In the genomic region with DNA sequence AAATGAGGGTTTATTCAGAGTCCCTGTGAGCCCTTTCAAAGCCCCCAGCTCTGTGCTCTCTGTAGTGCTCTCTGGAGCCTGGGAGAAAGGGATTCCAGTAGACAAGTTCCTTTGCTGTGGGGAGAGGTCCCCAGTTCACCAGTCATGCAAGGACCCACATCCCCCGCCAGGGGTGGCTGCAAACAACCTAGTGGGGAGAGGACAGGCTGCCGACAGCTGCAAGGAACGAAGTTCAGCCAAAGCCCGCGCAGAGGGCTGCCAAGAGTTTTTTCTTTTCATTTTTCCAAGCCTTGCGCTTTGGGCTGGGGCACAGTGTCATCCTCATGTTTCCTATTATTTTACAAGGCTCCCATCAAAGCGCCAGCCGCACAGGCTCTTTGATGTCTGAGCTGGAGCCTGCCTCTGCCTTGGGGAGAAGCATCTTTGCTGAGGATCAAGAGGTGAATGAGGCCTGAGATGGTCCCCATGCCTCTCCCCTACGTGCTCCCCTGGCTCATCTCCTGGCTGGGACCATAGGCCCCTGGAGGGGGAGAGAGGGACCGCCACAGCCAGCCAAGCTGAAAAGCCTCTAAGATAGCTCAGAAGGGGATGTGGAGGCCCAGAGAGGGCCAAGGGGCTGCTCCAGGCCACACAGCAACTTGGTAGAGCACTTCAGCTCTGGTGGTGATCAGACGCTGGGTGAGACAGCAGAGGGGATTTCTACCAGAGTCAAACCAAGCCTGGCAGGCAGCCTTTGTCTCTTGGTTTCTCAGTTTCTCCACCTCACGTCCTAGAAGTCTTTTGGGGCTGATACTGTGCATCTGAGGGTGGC, we compare ENCODE assay signal across 8 cellular contexts. TPM values are rescaled to one million over a fixed set of nuclear protein-coding genes. Genes with fewer than 3 reads are reported as not detected.
A peak's percentile ranks its signal among the peaks of the same experiment; 100 is the strongest.
DNase-seq lines count a peak whose midpoint lies in the region; ATAC-seq and TF ChIP-seq lines count a peak whose summit lies in the region.

No MANE protein-coding gene starts in this region.

- no peak overlapping the region for H3K4me2 ChIP-seq in OCI-LY7 (ENCODE audit: low read length)
- no peak overlapping the region for H3K4me2 ChIP-seq in MM.1S (ENCODE audit: low read depth, low read length)

- H3K36me3 ChIP-seq in endodermal cell (ENCODE audit: control insufficient read depth, insufficient read depth, low read length), result no peaks in the 10 kb centered on the region
- H3K36me3 ChIP-seq in OCI-LY7 (ENCODE audit: insufficient read depth, low read length), result no peaks in the 10 kb centered on the region
- no peaks in the 10 kb centered on the region for H3K36me3 ChIP-seq in MM.1S (replicated peaks; ENCODE audit: insufficient read depth, low read length)

- H3K4me3 ChIP-seq in endodermal cell (ENCODE audit: low read length) (no peak overlapping the region), OCI-LY7 (ENCODE audit: low read depth, low read length, poor library complexity, severe bottlenecking) (no peak overlapping the region), MM.1S (ENCODE audit: low read length) (no peak overlapping the region)

- H3K4me3 Mint-ChIP-seq in endodermal cell, result no peak overlapping the region
- no peak overlapping the region for H3K4me3 Mint-ChIP-seq in T-cell

- H3K9ac ChIP-seq in endodermal cell (ENCODE audit: extremely low read depth, low read length, poor library complexity, severe bottlenecking) (no peak overlapping the region), MM.1S (ENCODE audit: low read length) (no peak overlapping the region)

- no peaks in the 10 kb centered on the region for H3K9me3 Mint-ChIP-seq in endodermal cell
- H3K9me3 Mint-ChIP-seq in T-cell, result no peaks in the 10 kb centered on the region

- BruUV-seq in OCI-LY7 (replicated peaks; lab: Mats Ljungman, UMichigan), result no TSS peak

- peaks cover 29% of the 10 kb centered on the region for H3K4me1 Mint-ChIP-seq in endodermal cell
- H3K4me1 Mint-ChIP-seq in T-cell, result no peaks in the 10 kb centered on the region

- H4K20me1 ChIP-seq in OCI-LY7 (ENCODE audit: insufficient read depth, low read length) (no peaks in the 10 kb centered on the region), MM.1S (ENCODE audit: insufficient read depth, low read length) (no peaks in the 10 kb centered on the region)

- H3K27me3 Mint-ChIP-seq in endodermal cell (ENCODE audit: insufficient read depth), result no peaks in the 10 kb centered on the region
- peaks cover 0 to 3% of the 10 kb centered on the region in 2 donors for H3K27me3 Mint-ChIP-seq in T-cell

- H3F3A ChIP-seq in MM.1S (ENCODE audit: insufficient read depth, low read length), result no peaks in the 10 kb centered on the region

- H3K4me1 ChIP-seq in endodermal cell (ENCODE audit: control insufficient read depth, insufficient read depth, low read length) (peaks cover 8% of the 10 kb centered on the region), OCI-LY7 (ENCODE audit: insufficient read depth, low read length, poor library complexity, severe bottlenecking) (no peaks in the 10 kb centered on the region), MM.1S (ENCODE audit: low read length) (no peaks in the 10 kb centered on the region)

- H2AFZ ChIP-seq in OCI-LY7 (ENCODE audit: low read length) (no peak overlapping the region), MM.1S (ENCODE audit: low read length) (no peak overlapping the region)

- peak; percentile 72 for TF ChIP-seq CTCF in endodermal cell (conservative IDR thresholded peaks at IDR 0.05)
- no peak for TF ChIP-seq CTCF in GM20000 (IDR thresholded peaks at IDR 0.05; ENCODE audit: extremely low read depth, missing control alignments)
- no peak for TF ChIP-seq CTCF in OCI-LY7 (conservative IDR thresholded peaks at IDR 0.05; ENCODE audit: low read length)
- TF ChIP-seq CTCF in MM.1S (IDR thresholded peaks at IDR 0.05; ENCODE audit: low read length), result no peak

- H3K27ac ChIP-seq in endodermal cell (ENCODE audit: low read depth, low read length) (peak overlapping the region; percentile 71), OCI-LY7 (ENCODE audit: low read depth, low read length, poor library complexity, severe bottlenecking) (no peak overlapping the region), MM.1S (ENCODE audit: low read length) (no peak overlapping the region)

- DNase-seq in D341Med (ENCODE audit: low spot score) (peak; percentile 53), endodermal cell (peak; percentile 87), myocyte (ENCODE audit: low read depth) (peak; percentile 83), GM20000 (ENCODE audit: low spot score) (no peak), OCI-LY7 (ENCODE audit: low spot score) (no peak), T-cell (no peak), MM.1S (no peak)

- 81 to 84% methylated on average over 10 to 12 of the region's 12 CpGs for WGBS in endodermal cell (ENCODE audit: insufficient coverage in 1 of 2, insufficient read length in 1 of 2), 2 experiments

- CTCF ChIA-PET in OCI-LY7 (lab: Charles Lee; ENCODE audit: unreplicated experiment) (no interaction called here), T-cell (lab: Charles Lee) (no interaction called here)

- H3K36me3 Mint-ChIP-seq in endodermal cell (ENCODE audit: low read depth) (no peaks in the 10 kb centered on the region), T-cell (no peaks in the 10 kb centered on the region)

- POLR2A ChIA-PET in OCI-LY7 (lab: Charles Lee) (no interaction called here), T-cell (lab: Charles Lee) (no interaction called here)

- no peaks in the 10 kb centered on the region for H3K9me3 ChIP-seq in endodermal cell (ENCODE audit: control insufficient read depth, low read length)
- no peaks in the 10 kb centered on the region for H3K9me3 ChIP-seq in OCI-LY7 (ENCODE audit: low read length)
- H3K9me3 ChIP-seq in MM.1S (replicated peaks; ENCODE audit: insufficient read depth, low read length), result no peaks in the 10 kb centered on the region

- intact Hi-C loops in OCI-LY7 (cut with micrococcal nuclease; ENCODE audit: unreplicated experiment), result no loop called here

- H3K79me2 ChIP-seq in OCI-LY7 (ENCODE audit: insufficient read depth, low read depth, low read length), result no peaks in the 10 kb centered on the region
- no peaks in the 10 kb centered on the region for H3K79me2 ChIP-seq in MM.1S (ENCODE audit: low read length)

- H3K27ac Mint-ChIP-seq in endodermal cell, result no peak overlapping the region
- H3K27ac Mint-ChIP-seq in T-cell, result no peak overlapping the region

- H3K9me2 ChIP-seq in OCI-LY7 (ENCODE audit: insufficient read depth, low read length) (no peaks in the 10 kb centered on the region), MM.1S (replicated peaks; ENCODE audit: insufficient read depth, low read length) (no peaks in the 10 kb centered on the region)

- no peaks in the 10 kb centered on the region for H3K27me3 ChIP-seq in endodermal cell (ENCODE audit: control insufficient read depth, insufficient read depth, low read length, poor library complexity, severe bottlenecking)
- no peaks in the 10 kb centered on the region for H3K27me3 ChIP-seq in MM.1S (replicated peaks; ENCODE audit: insufficient read depth, low read length)

- ATAC-seq in HG02870 (IDR thresholded peaks at IDR 0.05; ENCODE audit: unreplicated experiment), result peak; percentile 57
- no peak for ATAC-seq in T-cell (replicated peaks in 1 of 4)

RNA-seq across cellular contexts. Expression of a gene that starts 50.5 kb away (rescaled TPM):
- total RNA-seq in endodermal cell (1 to 10 TPM; 4.2 to 4.5 TPM), myocyte (7.8 and 8.1 TPM in 2 replicates), OCI-LY7 (2022) (0.08 and 0.15 TPM in 2 replicates), T-cell (1 to 10 TPM in 3 of 5 donors, under 1 TPM in 2; 0.09 to 1.9 (median 1.0) TPM)
- polyA plus RNA-seq in endodermal cell (2013, experiment 1 of 2), result 3.8 TPM
- polyA plus RNA-seq in endodermal cell (2013, experiment 2 of 2), result 4.6 TPM
- 80.0 TPM for polyA plus RNA-seq in myocyte (2012)
- not detected in 2 replicates for total RNA-seq in OCI-LY7 (2014; rRNA removed; shearing (Covaris generic))

Comparison
In these comparisons a context has a peak if more than half of its experiments do, and no peak if none do; other contexts are left out.
1. DNase-seq: peak in D341Med (single experiment), endodermal cell (single experiment) and myocyte (single experiment); none in GM20000 (single experiment), OCI-LY7 (single experiment), T-cell (0 of 34) and MM.1S (single experiment).